ENCODE assay signal across 8 cellular contexts in genomic region chr6:24936641-24937317, GRCh38. TPM values are rescaled to one million over a fixed set of nuclear protein-coding genes. Genes with fewer than 3 reads are reported as not detected.
A peak's percentile ranks its signal among the peaks of the same experiment; 100 is the strongest.
DNase-seq lines count a peak whose midpoint lies in the region; ATAC-seq, FAIRE-seq and TF ChIP-seq lines count a peak whose summit lies in the region.

No MANE protein-coding gene starts in this region.

- H3K27me3 ChIP-seq in PC-3 (ENCODE audit: low read length) (no peaks in the 10 kb centered on the region), trophoblast cell (ENCODE audit: insufficient read depth, low read length) (no peaks in the 10 kb centered on the region), foreskin keratinocyte (peaks cover 2% of the 10 kb centered on the region)

- H3K79me1 ChIP-seq in trophoblast cell (ENCODE audit: low read length): peaks cover 8% of the 10 kb centered on the region

- BruUV-seq in PC-3 (replicated peaks; lab: Mats Ljungman, UMichigan): no TSS peak

- H3K18ac ChIP-seq in trophoblast cell (ENCODE audit: low read length): no peak overlapping the region

- H3K36me3 ChIP-seq in PC-3 (ENCODE audit: low read depth, low read length) (no peaks in the 10 kb centered on the region), trophoblast cell (ENCODE audit: control insufficient read depth in 1 of 2, insufficient read depth in 2 of 2, low read length in 2 of 2) (no peaks in the 10 kb centered on the region)

- H3K4me3 ChIP-seq in PC-3 (ENCODE audit: low read length) (no peak overlapping the region), trophoblast cell (ENCODE audit: low read depth, low read length) (no peak overlapping the region)

- DNase-seq in GM18507 (ENCODE audit: extremely low spot score, insufficient read length, low read depth): peak; percentile 56
- DNase-seq in PC-3: peak; percentile 22
- DNase-seq in germinal center (ENCODE audit: low spot score): peak; percentile 65
- DNase-seq in nucleus accumbens (lab: John Stamatoyannopoulos, UW): no peak
- DNase-seq in trophoblast cell: no peak
- no peak for DNase-seq in foreskin keratinocyte
- DNase-seq in NCI-H510A (lab: John Stamatoyannopoulos, UW): no peak

- ATAC-seq in GM21825 (IDR thresholded peaks at IDR 0.05; ENCODE audit: unreplicated experiment): peak; percentile 62
- no peak for ATAC-seq in PC-3
- ATAC-seq in foreskin keratinocyte: no peak

- H3K9ac ChIP-seq in PC-3 (ENCODE audit: low read length) (no peak overlapping the region), trophoblast cell (ENCODE audit: low read length) (no peak overlapping the region)

- TF ChIP-seq CTCF in PC-3 (conservative IDR thresholded peaks at IDR 0.05; ENCODE audit: low read depth, low read length): no peak
- no peak for TF ChIP-seq CTCF in foreskin keratinocyte (conservative IDR thresholded peaks at IDR 0.05)

- H2BK5ac ChIP-seq in trophoblast cell (ENCODE audit: low read depth, low read length, poor library complexity): no peak overlapping the region

- H4K20me1 ChIP-seq in PC-3 (ENCODE audit: low read length): no peaks in the 10 kb centered on the region

- H3K79me2 ChIP-seq in PC-3 (ENCODE audit: low read length) (no peaks in the 10 kb centered on the region), trophoblast cell (ENCODE audit: control insufficient read depth, insufficient read depth, low read length, poor library complexity) (no peaks in the 10 kb centered on the region)

- H2AK5ac ChIP-seq in trophoblast cell (ENCODE audit: low read length): no peak overlapping the region

- H3K27ac ChIP-seq in PC-3 (ENCODE audit: low read length) (no peak overlapping the region), trophoblast cell (ENCODE audit: low read depth, low read length) (no peak overlapping the region), foreskin keratinocyte (no peak overlapping the region)

- H2AFZ ChIP-seq in PC-3 (ENCODE audit: low read length) (no peak overlapping the region), trophoblast cell (ENCODE audit: insufficient read depth, low read length, poor library complexity) (no peak overlapping the region)

- no peaks in the 10 kb centered on the region for H3F3A ChIP-seq in PC-3 (ENCODE audit: low read length, unreplicated experiment)

- FAIRE-seq in GM18507 (lab: Jason Lieb, UNC): peak; percentile 100

- H3K4me1 ChIP-seq in PC-3 (ENCODE audit: insufficient read depth, low read length) (peaks cover 15% of the 10 kb centered on the region), trophoblast cell (ENCODE audit: control insufficient read depth in 1 of 2, insufficient read depth in 2 of 2, low read length in 2 of 2) (peaks cover 4 to 9% of the 10 kb centered on the region in 2 experiments), foreskin keratinocyte (peaks cover 6% of the 10 kb centered on the region)

- H4K12ac ChIP-seq in trophoblast cell (ENCODE audit: low read depth, low read length): no peak overlapping the region

- H3K9me3 ChIP-seq in PC-3 (ENCODE audit: low read length) (no peaks in the 10 kb centered on the region), trophoblast cell (ENCODE audit: insufficient read depth, low read depth, low read length) (no peaks in the 10 kb centered on the region)

- intact Hi-C loops in PC-3 (cut with micrococcal nuclease): no loop called here

- no peak overlapping the region for H2BK12ac ChIP-seq in trophoblast cell (ENCODE audit: low read length)

- H3K23ac ChIP-seq in trophoblast cell (ENCODE audit: low read length): no peak overlapping the region

- no peak overlapping the region for H4K91ac ChIP-seq in trophoblast cell (ENCODE audit: low read depth, low read length)

- H3K9me2 ChIP-seq in PC-3 (replicated peaks; ENCODE audit: low read length): no peaks in the 10 kb centered on the region

- no peak overlapping the region for H3K4ac ChIP-seq in trophoblast cell (ENCODE audit: low read depth, low read length)

- no CpG with 5 or more reads among the region's 5 CpGs for WGBS in trophoblast cell (ENCODE audit: extremely low coverage, insufficient coverage, insufficient read length)

- H4K8ac ChIP-seq in trophoblast cell (ENCODE audit: low read depth, low read length): no peak overlapping the region

- POLR2A ChIA-PET in PC-3 (lab: Charles Lee; ENCODE audit: unreplicated experiment): interaction anchor here (0.5 kb wide), 1 partner anchor 142 kb away, joined by 6 read pairs; no protein-coding TSS in a partner anchor

- no peak overlapping the region for H3K14ac ChIP-seq in trophoblast cell (ENCODE audit: low read length)

- CTCF ChIA-PET in PC-3 (lab: Charles Lee): interaction anchor here (0.7 kb wide), 1 partner anchor 623 kb away, joined by 3 read pairs; no protein-coding TSS in a partner anchor

- H3K4me2 ChIP-seq in PC-3 (ENCODE audit: low read length) (no peak overlapping the region), trophoblast cell (ENCODE audit: low read length) (no peak overlapping the region)

- H2BK120ac ChIP-seq in trophoblast cell (ENCODE audit: insufficient read depth, low read length, poor library complexity): no peak overlapping the region

RNA-seq across cellular contexts. Expression of gene RIPOR2, which starts 1.0 kb away (rescaled TPM):
- total RNA-seq in PC-3 (2014; rRNA removed) (0.44 and 0.52 TPM in 2 replicates), foreskin keratinocyte (0.04 TPM in 1 of 2 replicates, not detected in the other)
- polyA plus RNA-seq in trophoblast cell (2013): 114 and 123 TPM in 2 replicates
- polyA plus RNA-seq in foreskin keratinocyte: not detected in 2 replicates

Comparison
In these comparisons a context has a peak if more than half of its experiments do, and no peak if none do; other contexts are left out.
1. DNase-seq: peak in GM18507 (single experiment), PC-3 (single experiment) and germinal center (single experiment); none in nucleus accumbens (0 of 56), trophoblast cell (0 of 2), foreskin keratinocyte (0 of 2) and NCI-H510A (single experiment).